In the genomic region with DNA sequence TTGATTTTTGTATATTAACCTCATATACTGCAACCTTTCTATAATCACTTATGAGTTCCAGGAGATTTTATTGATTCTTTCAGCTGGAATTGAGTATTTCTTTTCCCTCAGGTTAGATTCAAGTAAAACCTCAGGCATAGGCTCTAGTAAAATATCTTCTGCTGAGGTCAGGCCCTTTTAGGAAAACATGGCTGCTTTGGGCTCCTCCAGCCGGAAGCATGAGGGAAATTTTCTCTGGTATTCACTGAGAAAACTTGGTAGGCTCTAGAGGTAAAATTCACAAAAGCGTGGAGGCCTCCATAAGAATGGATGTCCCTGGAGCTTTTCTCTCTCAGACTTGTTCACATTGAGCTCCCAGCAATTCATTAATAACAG, we compare ENCODE assay signal across 1 cellular context.
TF ChIP-seq lines count a peak whose summit lies in the region.

No MANE protein-coding gene starts in this region.

TF ChIP-seq in IMR-90, 13 proteins besides CTCF, POLR2A, EP300 and RAD21:
- TF ChIP-seq FOS (IDR thresholded peaks at IDR 0.05; ENCODE audit: low read depth, low read length), result no peak
- TF ChIP-seq CHD1 (IDR thresholded peaks at IDR 0.05; ENCODE audit: low read depth, low read length), result no peak
- no peak for TF ChIP-seq RCOR1 (IDR thresholded peaks at IDR 0.05; ENCODE audit: insufficient replicate concordance, low read length)
- TF ChIP-seq, protein P1, sequence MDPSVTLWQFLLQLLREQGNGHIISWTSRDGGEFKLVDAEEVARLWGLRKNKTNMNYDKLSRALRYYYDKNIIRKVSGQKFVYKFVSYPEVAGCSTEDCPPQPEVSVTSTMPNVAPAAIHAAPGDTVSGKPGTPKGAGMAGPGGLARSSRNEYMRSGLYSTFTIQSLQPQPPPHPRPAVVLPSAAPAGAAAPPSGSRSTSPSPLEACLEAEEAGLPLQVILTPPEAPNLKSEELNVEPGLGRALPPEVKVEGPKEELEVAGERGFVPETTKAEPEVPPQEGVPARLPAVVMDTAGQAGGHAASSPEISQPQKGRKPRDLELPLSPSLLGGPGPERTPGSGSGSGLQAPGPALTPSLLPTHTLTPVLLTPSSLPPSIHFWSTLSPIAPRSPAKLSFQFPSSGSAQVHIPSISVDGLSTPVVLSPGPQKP (IDR thresholded peaks at IDR 0.05; ENCODE audit: borderline replicate concordance, low read depth, low read length), result no peak
- TF ChIP-seq, protein P2, sequence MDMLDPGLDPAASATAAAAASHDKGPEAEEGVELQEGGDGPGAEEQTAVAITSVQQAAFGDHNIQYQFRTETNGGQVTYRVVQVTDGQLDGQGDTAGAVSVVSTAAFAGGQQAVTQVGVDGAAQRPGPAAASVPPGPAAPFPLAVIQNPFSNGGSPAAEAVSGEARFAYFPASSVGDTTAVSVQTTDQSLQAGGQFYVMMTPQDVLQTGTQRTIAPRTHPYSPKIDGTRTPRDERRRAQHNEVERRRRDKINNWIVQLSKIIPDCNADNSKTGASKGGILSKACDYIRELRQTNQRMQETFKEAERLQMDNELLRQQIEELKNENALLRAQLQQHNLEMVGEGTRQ (IDR thresholded peaks at IDR 0.05; ENCODE audit: low read depth, low read length), result no peak
- TF ChIP-seq NFE2L2 (IDR thresholded peaks at IDR 0.05; ENCODE audit: low read depth, low read length), result no peak
- no peak for TF ChIP-seq RFX5 (IDR thresholded peaks at IDR 0.05; ENCODE audit: low read depth, low read length)
